20 cellular contexts compared by ENCODE assay signal in genomic region chr7:82534687-82535086, GRCh38.
A peak's percentile ranks its signal among the peaks of the same experiment; 100 is the strongest.
DNase-seq lines count a peak whose midpoint lies in the region; ATAC-seq, FAIRE-seq and TF ChIP-seq lines count a peak whose summit lies in the region.
"Had no signal": no experiment of that assay in that cellular context is flagged by ENCODE, and none has a peak within 500 bp of the region (broad histone marks: within the 10 kb centered on the region; RNA-seq: fewer than 3 reads in every experiment).

No MANE protein-coding gene starts in this region.

- H3K4me1 ChIP-seq in left ventricle myocardium inferior, result no peaks in the 10 kb centered on the region
- H3K4me1 ChIP-seq: esophagus muscularis mucosa, right atrium auricular region had no signal

- no peaks in the 10 kb centered on the region for H3K36me3 ChIP-seq in left ventricle myocardium inferior
- H3K36me3 ChIP-seq: esophagus muscularis mucosa, right atrium auricular region had no signal

- no peak overlapping the region for H3K27ac ChIP-seq in left ventricle myocardium inferior (replicated peaks)
- H3K27ac ChIP-seq: esophagus muscularis mucosa, right atrium auricular region had no signal

- intact Hi-C loops in left ventricle myocardium superior (cut with micrococcal nuclease) (no loop called here), left ventricle myocardium inferior (cut with micrococcal nuclease) (no loop called here)

- no peaks in the 10 kb centered on the region for H3K27me3 ChIP-seq in left ventricle myocardium inferior (ENCODE audit: low read depth)
- H3K27me3 ChIP-seq: esophagus muscularis mucosa, right atrium auricular region had no signal

- no peaks in the 10 kb centered on the region for H3K9me3 ChIP-seq in left ventricle myocardium inferior (replicated peaks)
- H3K9me3 ChIP-seq: esophagus muscularis mucosa, right atrium auricular region had no signal

- DNase-seq in AG20443 (ENCODE audit: low spot score), result peak; percentile 37
- peak; percentile 5 for DNase-seq in HTR-8/SVneo (ENCODE audit: insufficient read length, low spot score)
- peak; percentile 17 for DNase-seq in amniotic stem cell (lab: John Stamatoyannopoulos, UW)
- DNase-seq in foreskin melanocyte, result peak; percentile 47
- DNase-seq in left ventricle myocardium superior, result no peak
- no peak for DNase-seq in left ventricle myocardium inferior
- DNase-seq: activated CD8-positive, alpha-beta memory T cell treated with anti-CD3 and anti-CD28 coated beads for 24 hours; activated gamma-delta T cell treated with Interleukin-2 at 50 U/mL for 16 hours; DMS79 treated with DMSO at 0.1 percent for 48 hours; naive thymus-derived CD8-positive, alpha-beta T cell; NCI-H345; stimulated activated naive CD4-positive, alpha-beta T cell had no signal

- FAIRE-seq in HTR-8/SVneo (lab: Jason Lieb, UNC), result no peak
- FAIRE-seq: GM12892, GM19239, RCC 7860, TTC549 had no signal

- ATAC-seq in left ventricle myocardium superior (no peak), HG02973 (IDR thresholded peaks at IDR 0.05; ENCODE audit: unreplicated experiment) (no peak), HG03457 (IDR thresholded peaks at IDR 0.05; ENCODE audit: unreplicated experiment) (no peak)
- ATAC-seq: naive thymus-derived CD8-positive, alpha-beta T cell had no signal

- TF ChIP-seq CTCF in left ventricle myocardium inferior (IDR thresholded peaks at IDR 0.05; ENCODE audit: borderline replicate concordance), result no peak

- no peak overlapping the region for H3K4me3 ChIP-seq in left ventricle myocardium inferior
- H3K4me3 ChIP-seq: esophagus muscularis mucosa, right atrium auricular region had no signal

Comparison
In these comparisons a context has a peak if more than half of its experiments do, and no peak if none do; other contexts are left out.
1. DNase-seq: peak in AG20443 (single experiment), HTR-8/SVneo (single experiment), amniotic stem cell (single experiment) and foreskin melanocyte (single experiment); none in left ventricle myocardium superior (single experiment) and left ventricle myocardium inferior (single experiment).